In genomic region chr19:34662919-34663318, GRCh38 we compare ENCODE assay signal across 8 cellular contexts. TPM values are rescaled to one million over a fixed set of nuclear protein-coding genes. Genes with fewer than 3 reads are reported as not detected.
DNase-seq lines count a peak whose midpoint lies in the region; ATAC-seq and TF ChIP-seq lines count a peak whose summit lies in the region.

No MANE protein-coding gene starts in this region.

- H3K9me3 Mint-ChIP-seq in CD4-positive, alpha-beta memory T cell, result peaks cover 0 to 6% (median under 1%) of the 10 kb centered on the region in 8 donors
- H3K9me3 Mint-ChIP-seq in neural crest cell, result peaks cover 3% of the 10 kb centered on the region

- no peaks in the 10 kb centered on the region for H3K36me3 Mint-ChIP-seq in CD4-positive, alpha-beta memory T cell
- H3K36me3 Mint-ChIP-seq in neural crest cell (ENCODE audit: low read depth), result no peaks in the 10 kb centered on the region

- no peak overlapping the region for H3K4me2 ChIP-seq in OCI-LY1 (ENCODE audit: low read length)

- no peak overlapping the region for H3K9ac ChIP-seq in OCI-LY1 (ENCODE audit: low read length)

- no peak overlapping the region for H3K27ac ChIP-seq in CD4-positive, alpha-beta memory T cell (ENCODE audit: low read depth, low read length)
- H3K27ac ChIP-seq in OCI-LY1 (ENCODE audit: low read depth, low read length, poor library complexity, severe bottlenecking) (no peak overlapping the region), adrenal gland (no peak overlapping the region), esophagus muscularis mucosa (replicated peaks in 1 of 4) (no peak overlapping the region)

- no peaks in the 10 kb centered on the region for H4K20me1 ChIP-seq in OCI-LY1 (ENCODE audit: insufficient read depth, low read length)

- no peaks in the 10 kb centered on the region for H3K27me3 ChIP-seq in CD4-positive, alpha-beta memory T cell (ENCODE audit: insufficient read depth, low read length)
- H3K27me3 ChIP-seq in OCI-LY1 (ENCODE audit: insufficient read depth, low read length) (no peaks in the 10 kb centered on the region), adrenal gland (no peaks in the 10 kb centered on the region), esophagus muscularis mucosa (no peaks in the 10 kb centered on the region)

- H2AFZ ChIP-seq in OCI-LY1 (ENCODE audit: low read length), result no peak overlapping the region

- peak; percentile 51 to 66 (median 60) for DNase-seq in CD4-positive, alpha-beta memory T cell
- DNase-seq in H4 (ENCODE audit: low spot score) (peak; percentile 67), adrenal gland (no peak), neural crest cell (ENCODE audit: low read depth, low spot score) (no peak), mesenteric fat pad (ENCODE audit: low spot score) (no peak), esophagus muscularis mucosa (ENCODE audit: extremely low spot score) (no peak)

- H3K27me3 Mint-ChIP-seq in CD4-positive, alpha-beta memory T cell, result peaks cover 0 to under 1% of the 10 kb centered on the region in 2 donors
- H3K27me3 Mint-ChIP-seq in neural crest cell (ENCODE audit: low read depth), result peaks cover 27% of the 10 kb centered on the region

- POLR2A ChIA-PET in CD4-positive, alpha-beta memory T cell (lab: Charles Lee; ENCODE audit: partially characterized antibody), result interaction anchor here (1.4 to 4.0 kb wide), 2 partner anchors 15 to 17 kb away, joined by 4 to 23 read pairs; partner anchors contain the start of genes SCGB2B2 and ZNF302

- no peaks in the 10 kb centered on the region for H3F3A ChIP-seq in OCI-LY1 (ENCODE audit: insufficient read depth, low read length)

- H3K4me3 Mint-ChIP-seq in CD4-positive, alpha-beta memory T cell, result peak overlapping the region in 4 of 8 donors; percentile 2 to 70 (median 18)
- no peak overlapping the region for H3K4me3 Mint-ChIP-seq in neural crest cell

- no peaks in the 10 kb centered on the region for H3K9me2 ChIP-seq in OCI-LY1 (ENCODE audit: low read depth, low read length)

- TF ChIP-seq EP300 in esophagus muscularis mucosa (IDR thresholded peaks at IDR 0.05), result no peak

- no peak overlapping the region for H3K4me3 ChIP-seq in CD4-positive, alpha-beta memory T cell (ENCODE audit: low read length in 2 of 2)
- no peak overlapping the region for H3K4me3 ChIP-seq in OCI-LY1 (ENCODE audit: low read depth, low read length, poor library complexity, severe bottlenecking)
- H3K4me3 ChIP-seq in adrenal gland, result no peak overlapping the region
- no peak overlapping the region for H3K4me3 ChIP-seq in esophagus muscularis mucosa

- no peak for ATAC-seq in HG02870 (IDR thresholded peaks at IDR 0.05; ENCODE audit: unreplicated experiment)

- TF ChIP-seq CTCF in OCI-LY1 (IDR thresholded peaks at IDR 0.05; ENCODE audit: low read length) (peak; percentile 74), adrenal gland (IDR thresholded peaks at IDR 0.05) (peak in 5 of 6 experiments; percentile 7 to 31 (median 23)), neural crest cell (conservative IDR thresholded peaks at IDR 0.05) (peak; percentile 54), esophagus muscularis mucosa (IDR thresholded peaks at IDR 0.05) (peak in 1 of 3 experiments; percentile 12)

- no peaks in the 10 kb centered on the region for H3K36me3 ChIP-seq in CD4-positive, alpha-beta memory T cell (ENCODE audit: insufficient read depth, low read length)
- H3K36me3 ChIP-seq in OCI-LY1 (ENCODE audit: insufficient read depth, low read length), result no peaks in the 10 kb centered on the region
- H3K36me3 ChIP-seq in adrenal gland (replicated peaks in 1 of 2), result no peaks in the 10 kb centered on the region
- H3K36me3 ChIP-seq in esophagus muscularis mucosa, result no peaks in the 10 kb centered on the region

- CTCF ChIA-PET in CD4-positive, alpha-beta memory T cell (lab: Charles Lee; ENCODE audit: partially characterized antibody), result interaction anchor here (0.9 to 2.2 kb wide), 6 partner anchors 9 to 74 kb away, joined by 3 to 9 read pairs (median 4); partner anchors contain the start of genes SCGB2B2 and ZNF302

- intact Hi-C loops in CD4-positive, alpha-beta memory T cell (cut with micrococcal nuclease), result loop anchor here (1.0 to 2.0 kb wide), 3 partner anchors 14 to 49 kb away; partner anchors contain the start of genes SCGB2B2 and ZNF302
- intact Hi-C loops in adrenal gland (cut with DNase I) (no loop called here), esophagus muscularis mucosa (cut with DNase I) (no loop called here)

- H3K9me3 ChIP-seq in CD4-positive, alpha-beta memory T cell (ENCODE audit: control insufficient read depth in 1 of 2, low read length in 2 of 2), result no peaks in the 10 kb centered on the region
- H3K9me3 ChIP-seq in OCI-LY1 (ENCODE audit: low read length), result no peaks in the 10 kb centered on the region
- H3K9me3 ChIP-seq in adrenal gland (replicated peaks in 1 of 3), result no peaks in the 10 kb centered on the region
- H3K9me3 ChIP-seq in esophagus muscularis mucosa, result no peaks in the 10 kb centered on the region

- TF ChIP-seq POLR2A in adrenal gland (IDR thresholded peaks at IDR 0.05) (no peak), esophagus muscularis mucosa (IDR thresholded peaks at IDR 0.05; ENCODE audit: low read depth) (no peak)

- peak overlapping the region in 4 of 7 donors; percentile 41 to 74 (median 70) for H3K27ac Mint-ChIP-seq in CD4-positive, alpha-beta memory T cell
- no peak overlapping the region for H3K27ac Mint-ChIP-seq in neural crest cell (ENCODE audit: unreplicated experiment)

- WGBS in adrenal gland, 4 donors, result 46 to 67% (median 49%) methylated on average over 5 of the region's 5 CpGs
- WGBS in esophagus muscularis mucosa, result 33% methylated on average over 5 of the region's 5 CpGs

- H3K79me2 ChIP-seq in OCI-LY1 (ENCODE audit: insufficient read depth, low read length), result no peaks in the 10 kb centered on the region

- peaks cover 15 to 31% (median 20%) of the 10 kb centered on the region in 4 donors for H3K4me1 Mint-ChIP-seq in CD4-positive, alpha-beta memory T cell
- H3K4me1 Mint-ChIP-seq in neural crest cell, result no peaks in the 10 kb centered on the region

- peaks cover 23% of the 10 kb centered on the region for H3K4me1 ChIP-seq in CD4-positive, alpha-beta memory T cell (ENCODE audit: insufficient read depth, low read length)
- H3K4me1 ChIP-seq in OCI-LY1 (ENCODE audit: insufficient read depth, low read length, severe bottlenecking), result peaks cover 5% of the 10 kb centered on the region
- H3K4me1 ChIP-seq in adrenal gland (replicated peaks in 1 of 2), result peaks cover 11 to 17% of the 10 kb centered on the region in 2 donors
- peaks cover 0 to 8% (median 6%) of the 10 kb centered on the region in 4 donors for H3K4me1 ChIP-seq in esophagus muscularis mucosa

RNA-seq across cellular contexts. Expression of gene SCGB2B2, which starts 14.0 kb away (rescaled TPM):
- under 1 TPM; 0.73 to 0.75 TPM for total RNA-seq in CD4-positive, alpha-beta memory T cell
- not detected for polyA plus RNA-seq in CD4-positive, alpha-beta memory T cell
- 0.35 TPM in 1 of 2 replicates, not detected in the other for total RNA-seq in H4 (2014; rRNA removed; shearing (Covaris generic))
- total RNA-seq in adrenal gland (1 to 10 TPM in 3 of 8 donors, under 1 TPM in 4, not detected in 1; 0.41 to 2.3 (median 0.95) TPM), neural crest cell (0.45 TPM in 1 of 2 replicates, not detected in the other), mesenteric fat pad (0.77 TPM), esophagus muscularis mucosa (under 1 TPM in 2 of 4 donors, not detected in 2; 0.83 to 0.86 TPM)
- polyA plus RNA-seq in adrenal gland, result under 1 TPM; 0.27 to 0.72 (median 0.62) TPM

RNA-seq across cellular contexts. Expression of gene ZNF302, which starts 14.6 kb away (rescaled TPM):
- total RNA-seq in CD4-positive, alpha-beta memory T cell, result 10 to 100 TPM; 50.8 to 53.3 TPM
- 10 to 100 TPM; 18.2 to 19.4 TPM for polyA plus RNA-seq in CD4-positive, alpha-beta memory T cell
- total RNA-seq in H4 (2014; rRNA removed; shearing (Covaris generic)), result 15.7 and 27.7 TPM in 2 replicates
- total RNA-seq in adrenal gland (10 to 100 TPM; 12.7 to 43.1 (median 32.5) TPM), neural crest cell (36.7 and 37.0 TPM in 2 replicates), mesenteric fat pad (16.0 TPM), esophagus muscularis mucosa (10 to 100 TPM; 20.4 to 29.5 (median 21.6) TPM)
- polyA plus RNA-seq in adrenal gland, result 10 to 100 TPM; 26.6 to 43.4 (median 42.8) TPM

Comparison
In these comparisons a context has a peak if more than half of its experiments do, and no peak if none do; other contexts are left out.
1. DNase-seq: peak in CD4-positive, alpha-beta memory T cell (5 of 5) and H4 (single experiment); none in adrenal gland (0 of 7), neural crest cell (single experiment), mesenteric fat pad (single experiment) and esophagus muscularis mucosa (single experiment).